9 cellular contexts compared by ENCODE assay signal in the genomic region with DNA sequence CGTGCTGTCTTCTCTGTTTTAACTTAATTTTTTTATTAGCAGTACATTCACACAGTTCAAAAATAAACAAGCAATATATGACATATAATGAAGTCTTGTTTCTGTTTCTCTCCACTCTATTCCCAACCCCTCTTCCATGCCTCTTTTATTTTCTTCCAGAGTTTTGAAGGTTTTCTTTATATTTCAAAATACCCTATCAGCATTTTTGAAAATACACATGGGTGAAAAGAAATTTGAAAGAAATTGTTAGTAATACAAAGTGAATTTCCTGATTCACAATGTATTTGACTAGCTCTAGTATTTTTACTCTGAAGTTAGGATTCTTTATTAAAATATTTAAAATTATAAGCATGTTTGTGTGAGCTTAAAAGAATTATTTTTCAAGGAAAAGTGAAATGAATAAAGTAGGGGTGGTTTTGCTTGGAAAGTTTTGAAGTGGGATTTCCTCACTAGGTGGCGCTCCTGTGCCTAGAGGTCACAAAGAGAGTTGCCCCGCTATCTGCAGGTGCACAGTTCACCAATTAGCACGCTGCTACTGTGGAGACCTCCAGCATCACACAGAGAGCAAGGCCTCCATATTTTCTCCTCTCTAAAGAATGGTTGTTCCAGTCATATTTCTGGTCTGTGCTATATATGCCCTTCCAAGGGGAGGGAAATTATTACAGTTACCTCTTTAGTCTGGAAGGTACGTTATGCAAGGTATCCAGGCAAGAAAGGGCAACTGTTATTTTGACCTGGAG. TPM values are rescaled to one million over a fixed set of nuclear protein-coding genes. Genes with fewer than 3 reads are reported as not detected.
DNase-seq lines count a peak whose midpoint lies in the region; ATAC-seq, FAIRE-seq and TF ChIP-seq lines count a peak whose summit lies in the region.
"Had no signal": no experiment of that assay in that cellular context is flagged by ENCODE, and none has a peak within 500 bp of the region (broad histone marks: within the 10 kb centered on the region; RNA-seq: fewer than 3 reads in every experiment).

No MANE protein-coding gene starts in this region.

- H3K27me3 ChIP-seq in KMS-11 (ENCODE audit: insufficient read depth, low read depth) (no peaks in the 10 kb centered on the region), SJCRH30 (no peaks in the 10 kb centered on the region)

- intact Hi-C loops in kidney (cut with DNase I), result no loop called here

- no peaks in the 10 kb centered on the region for H3K36me3 Mint-ChIP-seq in stimulated activated memory B cell treated with anti-CD40 and anti-IgM and Interleukin-4, amounts not matched to agents 10 μg/mL and 1 μg/mL and 100 μg/mL, for 72 hours
- H3K36me3 Mint-ChIP-seq: activated naive CD8-positive, alpha-beta T cell treated with anti-CD3 and anti-CD28 coated beads, Interleukin-2, amount 10 ng/mL, durations not matched to agents 7 days and 5 days had no signal

- H3K4me3 ChIP-seq in KMS-11 (IDR thresholded peaks at IDR 0.05; ENCODE audit: insufficient read depth, low read depth, low read length), result no peak overlapping the region
- no peak overlapping the region for H3K4me3 ChIP-seq in SJCRH30
- H3K4me3 ChIP-seq in kidney (ENCODE audit: low read length in 2 of 2), result no peak overlapping the region

- H3K27ac ChIP-seq in KMS-11, result no peak overlapping the region
- H3K27ac ChIP-seq in SJCRH30, result no peak overlapping the region
- H3K27ac ChIP-seq in kidney (ENCODE audit: low read depth in 2 of 2, low read length in 2 of 2), result no peak overlapping the region

- H3K27me3 Mint-ChIP-seq in stimulated activated memory B cell treated with anti-CD40 and anti-IgM and Interleukin-4, amounts not matched to agents 10 μg/mL and 1 μg/mL and 100 μg/mL, for 72 hours, result peaks cover 37% of the 10 kb centered on the region

- no peaks in the 10 kb centered on the region for H3K4me1 Mint-ChIP-seq in stimulated activated memory B cell treated with anti-CD40 and anti-IgM and Interleukin-4, amounts not matched to agents 10 μg/mL and 1 μg/mL and 100 μg/mL, for 72 hours

- H3K36me3 ChIP-seq in KMS-11 (ENCODE audit: insufficient read depth) (no peaks in the 10 kb centered on the region), SJCRH30 (no peaks in the 10 kb centered on the region), kidney (ENCODE audit: control insufficient read depth in 1 of 2, insufficient read depth in 2 of 2, low read length in 2 of 2) (no peaks in the 10 kb centered on the region)

- peak; percentile 61 for DNase-seq in COR-L47 (lab: John Stamatoyannopoulos, UW)
- peak; percentile 43 to 66 for DNase-seq in SJCRH30
- DNase-seq in amygdala (lab: John Stamatoyannopoulos, UW), result peak in 33 of 56 donors; percentile 1 to 74 (median 13)
- no peak for DNase-seq in kidney
- peak; percentile 20 for DNase-seq in stimulated activated CD8-positive, alpha-beta memory T cell treated with anti-CD3 and anti-CD28 coated beads, Interleukin-12 subunit alpha, Interleukin-12 subunit beta, amount 100 ng/mL, for 1 hour (ENCODE audit: low read depth)
- DNase-seq: activated naive CD8-positive, alpha-beta T cell treated with anti-CD3 and anti-CD28 coated beads, Interleukin-2, amount 10 ng/mL, durations not matched to agents 7 days and 5 days had no signal

- H3K9me3 Mint-ChIP-seq in stimulated activated memory B cell treated with anti-CD40 and anti-IgM and Interleukin-4, amounts not matched to agents 10 μg/mL and 1 μg/mL and 100 μg/mL, for 72 hours, result no peaks in the 10 kb centered on the region
- H3K9me3 Mint-ChIP-seq: activated naive CD8-positive, alpha-beta T cell treated with anti-CD3 and anti-CD28 coated beads, Interleukin-2, amount 10 ng/mL, durations not matched to agents 7 days and 5 days had no signal

- no peak overlapping the region for H3K9ac ChIP-seq in KMS-11
- no peak overlapping the region for H3K9ac ChIP-seq in kidney (ENCODE audit: low read length in 2 of 2)

- no peak overlapping the region for H3K4me3 Mint-ChIP-seq in stimulated activated memory B cell treated with anti-CD40 and anti-IgM and Interleukin-4, amounts not matched to agents 10 μg/mL and 1 μg/mL and 100 μg/mL, for 72 hours
- H3K4me3 Mint-ChIP-seq: activated naive CD8-positive, alpha-beta T cell treated with anti-CD3 and anti-CD28 coated beads, Interleukin-2, amount 10 ng/mL, durations not matched to agents 7 days and 5 days had no signal

- H3K79me2 ChIP-seq in KMS-11 (ENCODE audit: insufficient read depth, low read depth), result no peaks in the 10 kb centered on the region

- FAIRE-seq in kidney (lab: Jason Lieb, UNC), result peak; percentile 50

- ATAC-seq in GM19397 (IDR thresholded peaks at IDR 0.05; ENCODE audit: unreplicated experiment), result peak; percentile 64
- ATAC-seq in stimulated activated memory B cell treated with anti-CD40 and anti-IgM and Interleukin-4, amounts not matched to agents 10 μg/mL and 1 μg/mL and 100 μg/mL, for 72 hours, result no peak

- H3K27ac Mint-ChIP-seq in stimulated activated memory B cell treated with anti-CD40 and anti-IgM and Interleukin-4, amounts not matched to agents 10 μg/mL and 1 μg/mL and 100 μg/mL, for 72 hours, result no peak overlapping the region
- H3K27ac Mint-ChIP-seq: activated naive CD8-positive, alpha-beta T cell treated with anti-CD3 and anti-CD28 coated beads, Interleukin-2, amount 10 ng/mL, durations not matched to agents 7 days and 5 days had no signal

- peak; percentile 68 for TF ChIP-seq CTCF in KMS-11 (conservative IDR thresholded peaks at IDR 0.05; ENCODE audit: low read depth, low read length)
- TF ChIP-seq CTCF in kidney (IDR thresholded peaks at IDR 0.05; ENCODE audit: borderline replicate concordance, extremely low read depth, insufficient read depth), result peak; percentile 49

- H3K9me3 ChIP-seq in SJCRH30 (replicated peaks), result no peaks in the 10 kb centered on the region
- no peaks in the 10 kb centered on the region for H3K9me3 ChIP-seq in kidney (ENCODE audit: control insufficient read depth in 1 of 2, low read length in 2 of 2)

- H2AFZ ChIP-seq in KMS-11 (ENCODE audit: low read depth), result no peak overlapping the region

- no peaks in the 10 kb centered on the region for H4K20me1 ChIP-seq in KMS-11 (ENCODE audit: insufficient read depth)

- no peak overlapping the region for H3K4me2 ChIP-seq in KMS-11

- H3K4me1 ChIP-seq in KMS-11 (ENCODE audit: low read depth, poor library complexity, severe bottlenecking), result no peaks in the 10 kb centered on the region
- no peaks in the 10 kb centered on the region for H3K4me1 ChIP-seq in SJCRH30
- H3K4me1 ChIP-seq in kidney (ENCODE audit: control insufficient read depth in 1 of 2, insufficient read depth in 1 of 2, low read depth in 1 of 2, low read length in 2 of 2), result no peaks in the 10 kb centered on the region

RNA-seq across cellular contexts. Expression of a gene that starts 37.6 kb away (rescaled TPM):
- total RNA-seq in SJCRH30 (2014; rRNA removed; shearing (Covaris generic)), result not detected in 2 replicates
- total RNA-seq in kidney, result not detected
- polyA plus RNA-seq in kidney (ENCODE audit: insufficient read depth, low read depth, low replicate concordance), result not detected
- total RNA-seq: activated naive CD8-positive, alpha-beta T cell treated with anti-CD3 and anti-CD28 coated beads, Interleukin-2, amount 10 ng/mL, durations not matched to agents 7 days and 5 days had no signal
